In the genomic region with DNA sequence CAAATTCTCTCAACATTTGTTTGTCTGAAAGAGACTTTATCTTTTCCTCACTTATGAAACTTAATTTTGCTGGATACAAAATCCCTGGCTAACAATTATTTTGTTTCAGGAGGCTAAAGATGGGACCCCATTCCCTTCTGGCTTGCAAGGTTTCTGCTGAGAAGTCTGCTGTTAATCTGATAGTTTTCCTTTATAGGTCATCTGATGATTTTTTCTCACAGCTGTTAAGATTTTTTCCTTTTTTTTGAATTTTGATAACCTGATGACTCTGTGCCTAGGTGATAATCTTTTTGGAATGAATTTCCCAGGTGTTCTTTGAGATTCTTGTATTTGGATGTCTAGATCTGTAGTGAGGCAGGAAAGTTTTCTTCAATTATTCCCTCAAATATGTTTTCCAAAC, we compare ENCODE assay signal across 1 cellular context.
TF ChIP-seq lines count a peak whose summit lies in the region.

No MANE protein-coding gene starts in this region.

TF ChIP-seq in HEK293, 187 proteins besides CTCF, POLR2A, EP300 and RAD21 (continued from another document):
- TF ChIP-seq TSHZ1 (tag by site-specific recombination; IDR thresholded peaks at IDR 0.05; ENCODE audit: borderline replicate concordance) (no peak), ZNF596 (tag by site-specific recombination; IDR thresholded peaks at IDR 0.05) (no peak)
